ENCODE assay signal across 21 cellular contexts in the genomic region with DNA sequence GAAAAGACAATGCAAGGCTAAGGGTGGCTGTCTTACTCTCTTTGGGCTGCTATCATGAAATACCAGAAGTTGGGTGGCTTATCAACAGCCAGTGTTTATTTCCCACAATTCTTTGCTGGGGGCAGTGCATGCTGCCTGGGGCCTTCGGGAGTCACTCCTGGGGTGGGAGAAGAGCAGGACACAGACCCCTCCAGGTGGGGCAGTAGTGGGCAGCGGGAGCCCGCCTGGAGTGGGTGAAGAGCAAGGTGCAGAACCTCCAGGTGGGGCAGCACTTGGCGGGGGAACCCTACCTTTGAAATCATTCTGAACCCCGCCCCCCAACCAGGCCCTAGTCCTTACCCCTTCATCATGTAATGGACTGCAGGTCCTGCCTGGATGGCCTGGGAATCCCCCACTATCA.
"Had no signal": no experiment of that assay in that cellular context is flagged by ENCODE, and none has a peak within 500 bp of the region (broad histone marks: within the 10 kb centered on the region; RNA-seq: fewer than 3 reads in every experiment).

No MANE protein-coding gene starts in this region.

- H3K27ac ChIP-seq: breast epithelium, VCaP had no signal

- H3K4me3 Mint-ChIP-seq: activated CD4-positive, alpha-beta T cell treated with anti-CD3 and anti-CD28 coated beads for 36 hours; activated CD8-positive, alpha-beta T cell treated with anti-CD3 and anti-CD28 coated beads, Interleukin-2, amount 10 ng/mL, durations not matched to agents 7 days and 5 days; activated naive CD4-positive, alpha-beta T cell treated with anti-CD3 and anti-CD28 coated beads, Interleukin-2, amount 50 U/mL, for 24 hours; activated T-cell treated with anti-CD3 and anti-CD28 coated beads, Interleukin-2, amount 50 U/mL, for 24 hours; activated T-helper 1 cell treated with anti-CD3 and anti-CD28 coated beads, Interleukin-12 subunit alpha, Interleukin-12 subunit beta, Interleukin-2, Interleukin-4 antibody, amounts not matched to agents 30 ng/mL and 10 ng/mL and 1 ng/mL, durations not matched to agents 14 hours and 24 hours and 36 hours had no signal

- ATAC-seq: activated CD4-positive, alpha-beta T cell treated with anti-CD3 and anti-CD28 coated beads for 36 hours; activated CD8-positive, alpha-beta T cell treated with anti-CD3 and anti-CD28 coated beads, Interleukin-2, amount 10 ng/mL, durations not matched to agents 7 days and 5 days had no signal

- H3K27ac Mint-ChIP-seq: activated CD4-positive, alpha-beta T cell treated with anti-CD3 and anti-CD28 coated beads for 36 hours; activated CD8-positive, alpha-beta T cell treated with anti-CD3 and anti-CD28 coated beads, Interleukin-2, amount 10 ng/mL, durations not matched to agents 7 days and 5 days; activated naive CD4-positive, alpha-beta T cell treated with anti-CD3 and anti-CD28 coated beads, Interleukin-2, amount 50 U/mL, for 24 hours; activated T-cell treated with anti-CD3 and anti-CD28 coated beads, Interleukin-2, amount 50 U/mL, for 24 hours; activated T-helper 1 cell treated with anti-CD3 and anti-CD28 coated beads, Interleukin-12 subunit alpha, Interleukin-12 subunit beta, Interleukin-2, Interleukin-4 antibody, amounts not matched to agents 30 ng/mL and 10 ng/mL and 1 ng/mL, durations not matched to agents 14 hours and 24 hours and 36 hours had no signal

- DNase-seq: activated CD4-positive, alpha-beta T cell treated with anti-CD3 and anti-CD28 coated beads for 36 hours; activated CD8-positive, alpha-beta memory T cell treated with anti-CD3 and anti-CD28 coated beads, Interleukin-2, amount 50 U/mL, for 48 hours; activated CD8-positive, alpha-beta T cell treated with anti-CD3 and anti-CD28 coated beads, Interleukin-2, amount 10 ng/mL, durations not matched to agents 7 days and 5 days; activated effector memory CD4-positive, alpha-beta T cell treated with Interleukin-2 at 50 U/mL for 16 hours; activated naive CD4-positive, alpha-beta T cell; activated T-cell treated with anti-CD3 and anti-CD28 coated beads, Interleukin-2, amount 50 U/mL, for 24 hours; aorta; caudate nucleus; MG63; MV-4-11; NCI-H1092 treated with DMSO at 0.1 percent for 48 hours; NCI-H1436; NCI-H1694 treated with DMSO at 0.1 percent for 48 hours; NCI-H2029 treated with DMSO at 0.1 percent for 48 hours; NCI-H524; SIG-M5; T-helper 1 cell had no signal

- H3K9me3 ChIP-seq: breast epithelium had no signal

- H3K4me3 ChIP-seq: breast epithelium, MG63 had no signal

- H3K4me1 Mint-ChIP-seq: activated CD4-positive, alpha-beta T cell treated with anti-CD3 and anti-CD28 coated beads for 36 hours; activated naive CD4-positive, alpha-beta T cell treated with anti-CD3 and anti-CD28 coated beads, Interleukin-2, amount 50 U/mL, for 24 hours had no signal

- H3K36me3 Mint-ChIP-seq: activated naive CD4-positive, alpha-beta T cell treated with anti-CD3 and anti-CD28 coated beads, Interleukin-2, amount 50 U/mL, for 24 hours had no signal

- H3K36me3 ChIP-seq: breast epithelium, MG63 had no signal

- H3K27me3 ChIP-seq: breast epithelium, MG63 had no signal

- H3K4me1 ChIP-seq: breast epithelium had no signal

- H3K9me3 Mint-ChIP-seq: activated T-cell treated with anti-CD3 and anti-CD28 coated beads, Interleukin-2, amount 50 U/mL, for 24 hours; activated T-helper 1 cell treated with anti-CD3 and anti-CD28 coated beads, Interleukin-12 subunit alpha, Interleukin-12 subunit beta, Interleukin-2, Interleukin-4 antibody, amounts not matched to agents 30 ng/mL and 10 ng/mL and 1 ng/mL, durations not matched to agents 14 hours and 24 hours and 36 hours had no signal
